Comparison of ENCODE assay signal across 14 cellular contexts in genomic region chr13:110107568-110108347, GRCh38.
DNase-seq lines count a peak whose midpoint lies in the region; ATAC-seq and TF ChIP-seq lines count a peak whose summit lies in the region.
"Had no signal": no experiment of that assay in that cellular context is flagged by ENCODE, and none has a peak within 500 bp of the region (broad histone marks: within the 10 kb centered on the region; RNA-seq: fewer than 3 reads in every experiment).

No MANE protein-coding gene starts in this region.

- CTCF ChIA-PET in Calu3 (lab: Charles Lee) = no interaction called here

- H3K36me3 Mint-ChIP-seq in activated naive CD8-positive, alpha-beta T cell treated with anti-CD3 and anti-CD28 coated beads, Interleukin-2, amount 50 U/mL, for 24 hours (ENCODE audit: low read depth) = no peaks in the 10 kb centered on the region
- no peaks in the 10 kb centered on the region for H3K36me3 Mint-ChIP-seq in activated naive CD8-positive, alpha-beta T cell treated with anti-CD3 and anti-CD28 coated beads for 36 hours
- H3K36me3 Mint-ChIP-seq in Calu3 (ENCODE audit: insufficient read depth, unreplicated experiment) = no peaks in the 10 kb centered on the region
- H3K36me3 Mint-ChIP-seq: activated naive CD8-positive, alpha-beta T cell had no signal

- TF ChIP-seq EP300 in transverse colon (IDR thresholded peaks at IDR 0.05; ENCODE audit: low read depth) = no peak

- intact Hi-C loops in ascending aorta (cut with DNase I) (loop anchor here (2.0 to 5.0 kb wide), 5 partner anchors 85 to 1147 kb away; partner anchors contain the start of gene IRS2), transverse colon (cut with DNase I; ENCODE audit: low total_unique reads) (loop anchor here (5.0 kb wide), 1 partner anchor 325 kb away; no protein-coding TSS in a partner anchor), Calu3 (cut with micrococcal nuclease; ENCODE audit: unreplicated experiment) (loop anchor here (5.0 kb wide), 3 partner anchors 175 to 1145 kb away; no protein-coding TSS in a partner anchor)

- H3K27ac ChIP-seq in ascending aorta = peak overlapping the region; percentile 61 to 63
- peak overlapping the region; percentile 48 to 72 (median 49) for H3K27ac ChIP-seq in transverse colon
- H3K27ac ChIP-seq: neutrophil had no signal

- no TSS peak for BruUV-seq in Calu3 (replicated peaks; lab: Mats Ljungman, UMichigan)

- no peak overlapping the region for H3K4me3 Mint-ChIP-seq in activated naive CD8-positive, alpha-beta T cell treated with anti-CD3 and anti-CD28 coated beads, Interleukin-2, amount 50 U/mL, for 24 hours
- no peak overlapping the region for H3K4me3 Mint-ChIP-seq in activated naive CD8-positive, alpha-beta T cell treated with anti-CD3 and anti-CD28 coated beads for 36 hours
- H3K4me3 Mint-ChIP-seq in Calu3 (ENCODE audit: low read depth, unreplicated experiment) = no peak overlapping the region
- H3K4me3 Mint-ChIP-seq: activated naive CD8-positive, alpha-beta T cell had no signal

- peak; percentile 15 for ATAC-seq in activated naive CD8-positive, alpha-beta T cell treated with anti-CD3 and anti-CD28 coated beads, Interleukin-2, amount 50 U/mL, for 24 hours
- ATAC-seq: stimulated activated naive CD8-positive, alpha-beta T cell treated with anti-CD3 and anti-CD28 coated beads, Interleukin-15, Interleukin-2, amounts not matched to agents 100 U/mL and 50 U/mL, for 24 hours had no signal

- peak in 1 of 3 experiments; percentile 11 for TF ChIP-seq CTCF in ascending aorta (IDR thresholded peaks at IDR 0.05)
- TF ChIP-seq CTCF in kidney epithelial cell (IDR thresholded peaks at IDR 0.05; ENCODE audit: insufficient read depth, low read length, poor library complexity, severe bottlenecking) = peak; percentile 3
- TF ChIP-seq CTCF in transverse colon (IDR thresholded peaks at IDR 0.05) = no peak
- TF ChIP-seq CTCF in Calu3 (IDR thresholded peaks at IDR 0.05; ENCODE audit: unreplicated experiment) = no peak

- H3K9me3 ChIP-seq in ascending aorta (no peaks in the 10 kb centered on the region), transverse colon (no peaks in the 10 kb centered on the region)
- H3K9me3 ChIP-seq: neutrophil had no signal

- in situ Hi-C loops in transverse colon (cut with MboI; ENCODE audit: low pct_ligation_motif_present in 1 of 4, low pct_unique_long_range_greater_than_20kb in 1 of 4, low sequenced_read_pairs in 3 of 4) = loop anchor here (25.0 kb wide), 5 partner anchors 320 to 1145 kb away; partner anchors contain the start of gene IRS2 (in 2 of the 4)

- no peaks in the 10 kb centered on the region for H3K27me3 Mint-ChIP-seq in activated naive CD8-positive, alpha-beta T cell treated with anti-CD3 and anti-CD28 coated beads, Interleukin-2, amount 50 U/mL, for 24 hours
- H3K27me3 Mint-ChIP-seq in activated naive CD8-positive, alpha-beta T cell treated with anti-CD3 and anti-CD28 coated beads for 36 hours = no peaks in the 10 kb centered on the region
- H3K27me3 Mint-ChIP-seq in Calu3 (ENCODE audit: unreplicated experiment) = no peaks in the 10 kb centered on the region
- H3K27me3 Mint-ChIP-seq: activated naive CD8-positive, alpha-beta T cell had no signal

- no peak overlapping the region for H3K27ac Mint-ChIP-seq in activated naive CD8-positive, alpha-beta T cell treated with anti-CD3 and anti-CD28 coated beads, Interleukin-2, amount 50 U/mL, for 24 hours
- no peak overlapping the region for H3K27ac Mint-ChIP-seq in activated naive CD8-positive, alpha-beta T cell treated with anti-CD3 and anti-CD28 coated beads for 36 hours
- no peak overlapping the region for H3K27ac Mint-ChIP-seq in Calu3 (ENCODE audit: unreplicated experiment)
- H3K27ac Mint-ChIP-seq: activated naive CD8-positive, alpha-beta T cell had no signal

- no peaks in the 10 kb centered on the region for H3K9me3 Mint-ChIP-seq in activated naive CD8-positive, alpha-beta T cell treated with anti-CD3 and anti-CD28 coated beads, Interleukin-2, amount 50 U/mL, for 24 hours
- H3K9me3 Mint-ChIP-seq in activated naive CD8-positive, alpha-beta T cell treated with anti-CD3 and anti-CD28 coated beads for 36 hours = no peaks in the 10 kb centered on the region
- no peaks in the 10 kb centered on the region for H3K9me3 Mint-ChIP-seq in Calu3 (ENCODE audit: low read depth, unreplicated experiment)

- H3K4me1 ChIP-seq in ascending aorta (peaks cover 0 to 24% of the 10 kb centered on the region in 2 donors), transverse colon (peaks cover 0 to 14% (median 5%) of the 10 kb centered on the region in 4 donors)

- 80 to 92% methylated on average over 3 to 16 of the region's 22 CpGs for WGBS in transverse colon (ENCODE audit: low coverage in 1 of 2), 2 donors

- no peak for DNase-seq in activated naive CD8-positive, alpha-beta T cell treated with anti-CD3 and anti-CD28 coated beads, Interleukin-2, amount 50 U/mL, for 24 hours
- DNase-seq in activated naive CD8-positive, alpha-beta T cell treated with anti-CD3 and anti-CD28 coated beads for 36 hours = no peak
- no peak for DNase-seq in ascending aorta (ENCODE audit: low spot score in 2 of 2)
- DNase-seq in kidney epithelial cell (ENCODE audit: low read depth) = no peak
- no peak for DNase-seq in transverse colon
- DNase-seq in stimulated activated CD4-positive, alpha-beta T cell treated with anti-CD3 and anti-CD28 coated beads, Interleukin-12 subunit alpha, Interleukin-12 subunit beta, amount 100 ng/mL, for 4 hours = no peak
- no peak for DNase-seq in NCI-H524 (lab: John Stamatoyannopoulos, UW)
- no peak for DNase-seq in Calu3
- DNase-seq: Karpas-422; NCI-H526 treated with DMSO at 0.1 percent for 48 hours; stimulated activated naive CD8-positive, alpha-beta T cell treated with anti-CD3 and anti-CD28 coated beads, Interleukin-15, Interleukin-2, amounts not matched to agents 100 U/mL and 50 U/mL, for 24 hours; T-helper 1 cell had no signal

- H3K4me3 ChIP-seq in ascending aorta (no peak overlapping the region), kidney epithelial cell (ENCODE audit: low read depth, low read length) (no peak overlapping the region), transverse colon (no peak overlapping the region)

- H3K27me3 ChIP-seq in ascending aorta (no peaks in the 10 kb centered on the region), kidney epithelial cell (ENCODE audit: control insufficient read depth, insufficient read depth, low read length) (no peaks in the 10 kb centered on the region), transverse colon (no peaks in the 10 kb centered on the region)
- H3K27me3 ChIP-seq: neutrophil had no signal

- no peak for TF ChIP-seq POLR2A in transverse colon (IDR thresholded peaks at IDR 0.05)

- no peaks in the 10 kb centered on the region for H3K36me3 ChIP-seq in ascending aorta
- no peaks in the 10 kb centered on the region for H3K36me3 ChIP-seq in kidney epithelial cell (ENCODE audit: control insufficient read depth, insufficient read depth, low read length)
- no peaks in the 10 kb centered on the region for H3K36me3 ChIP-seq in transverse colon
- H3K36me3 ChIP-seq: neutrophil had no signal

- no peaks in the 10 kb centered on the region for H3K4me1 Mint-ChIP-seq in activated naive CD8-positive, alpha-beta T cell treated with anti-CD3 and anti-CD28 coated beads, Interleukin-2, amount 50 U/mL, for 24 hours
- no peaks in the 10 kb centered on the region for H3K4me1 Mint-ChIP-seq in activated naive CD8-positive, alpha-beta T cell treated with anti-CD3 and anti-CD28 coated beads for 36 hours
- H3K4me1 Mint-ChIP-seq in Calu3 (ENCODE audit: low read depth, unreplicated experiment) = peaks cover 11% of the 10 kb centered on the region
